In genomic region chr6:123802351-123802696, GRCh38 we compare ENCODE assay signal across 8 cellular contexts. TPM values are rescaled to one million over a fixed set of nuclear protein-coding genes. Genes with fewer than 3 reads are reported as not detected.
DNase-seq lines count a peak whose midpoint lies in the region; ATAC-seq, FAIRE-seq and TF ChIP-seq lines count a peak whose summit lies in the region.

No MANE protein-coding gene starts in this region.

- H3K4me3 ChIP-seq in AG10803 (ENCODE audit: low read length): peak overlapping the region; percentile 50
- peak overlapping the region; percentile 69; the same call in 1 of the 2 replicates for H3K4me3 ChIP-seq in HUES48 (ENCODE audit: low read depth, low read length)
- H3K4me3 ChIP-seq in iPS-18c (ENCODE audit: insufficient read depth, low read depth, low read length): peak overlapping the region; percentile 80; the same call in 1 of the 2 replicates
- peak overlapping the region in 2 of 4 donors; percentile 34 to 64 for H3K4me3 ChIP-seq in transverse colon

- in situ Hi-C loops in transverse colon (cut with MboI; ENCODE audit: low pct_ligation_motif_present in 1 of 4, low pct_unique_long_range_greater_than_20kb in 1 of 4, low sequenced_read_pairs in 3 of 4): no loop called here

- H3K27ac ChIP-seq in HUES48 (ENCODE audit: low read depth, low read length) (no peak overlapping the region), transverse colon (no peak overlapping the region)

- ATAC-seq in GM21390 (IDR thresholded peaks at IDR 0.05; ENCODE audit: unreplicated experiment) (peak; percentile 9), HG03457 (IDR thresholded peaks at IDR 0.05; ENCODE audit: unreplicated experiment) (no peak)

- intact Hi-C loops in transverse colon (cut with DNase I; ENCODE audit: low total_unique reads): no loop called here

- H3K4me1 ChIP-seq in HUES48 (ENCODE audit: control insufficient read depth, insufficient read depth, low read length): 0 out of 2 replicates have a peak, but pooled peaks cover 5% of the 10 kb centered on the region
- H3K4me1 ChIP-seq in transverse colon: peaks cover 4 to 17% (median 10%) of the 10 kb centered on the region in 4 donors

- TF ChIP-seq POLR2A in H54 (IDR thresholded peaks at IDR 0.05; ENCODE audit: low read depth, low read length) (no peak), transverse colon (IDR thresholded peaks at IDR 0.05) (no peak)

- H3K36me3 ChIP-seq in HUES48 (ENCODE audit: control insufficient read depth, insufficient read depth, low read length) (no peaks in the 10 kb centered on the region), transverse colon (no peaks in the 10 kb centered on the region)

- FAIRE-seq in H54 (lab: Jason Lieb, UNC): no peak

- TF ChIP-seq EP300 in transverse colon (IDR thresholded peaks at IDR 0.05; ENCODE audit: low read depth): no peak

- WGBS in transverse colon (ENCODE audit: low coverage in 1 of 2), 2 donors: 14 to 23% methylated on average over 2 to 6 of the region's 6 CpGs

- H3K9ac ChIP-seq in HUES48 (ENCODE audit: low read depth, low read length): no peak overlapping the region

- no peaks in the 10 kb centered on the region for H3K9me3 ChIP-seq in HUES48 (ENCODE audit: control insufficient read depth, insufficient read depth, low read length)
- H3K9me3 ChIP-seq in iPS-18c (ENCODE audit: control insufficient read depth, insufficient read depth, low read length): no peaks in the 10 kb centered on the region
- no peaks in the 10 kb centered on the region for H3K9me3 ChIP-seq in transverse colon

- TF ChIP-seq CTCF in AG10803 (conservative IDR thresholded peaks at IDR 0.05; ENCODE audit: low read length) (no peak), transverse colon (IDR thresholded peaks at IDR 0.05) (no peak)

- DNase-seq in AG10803 (ENCODE audit: low read depth) (no peak), H54 (ENCODE audit: insufficient read length, low spot score) (no peak), transverse colon (no peak), T-helper 2 cell (no peak)

- H3K27me3 ChIP-seq in HUES48 (ENCODE audit: control insufficient read depth, insufficient read depth, low read length) (peaks cover 63% of the 10 kb centered on the region), transverse colon (peaks cover 58% of the 10 kb centered on the region)

RNA-seq across cellular contexts. Expression of gene NKAIN2, which starts 1.3 kb away (rescaled TPM):
- under 1 TPM in 1 of 4 donors, not detected in 3; 0.32 TPM for total RNA-seq in transverse colon
